ENCODE assay signal across 16 cellular contexts in genomic region chr15:45734244-45734643, GRCh38.
DNase-seq lines count a peak whose midpoint lies in the region; ATAC-seq and TF ChIP-seq lines count a peak whose summit lies in the region.
"Had no signal": no experiment of that assay in that cellular context is flagged by ENCODE, and none has a peak within 500 bp of the region (broad histone marks: within the 10 kb centered on the region; RNA-seq: fewer than 3 reads in every experiment).

No MANE protein-coding gene starts in this region.

- intact Hi-C loops in testis (cut with DNase I; ENCODE audit: low total_unique reads) = no loop called here

- H3K36me3 ChIP-seq in BLaER1 treated with 17β-estradiol and CSF1 and Interleukin-3, amounts not matched to agents 10 nM and 100 nM = no peaks in the 10 kb centered on the region
- H3K36me3 ChIP-seq in SK-N-SH (replicated peaks in 1 of 2; ENCODE audit: control insufficient read depth in 1 of 2, insufficient read depth in 2 of 2, low read length in 1 of 2) (no peaks in the 10 kb centered on the region), GM23338 (ENCODE audit: insufficient read depth) (no peaks in the 10 kb centered on the region), testis (ENCODE audit: low read depth, missing control alignments) (no peaks in the 10 kb centered on the region)

- H3K9me3 Mint-ChIP-seq in memory B cell (no peaks in the 10 kb centered on the region), GM23338 (peaks cover 83% of the 10 kb centered on the region)
- H3K9me3 Mint-ChIP-seq: T-helper 1 cell treated with Interleukin-12 subunit alpha and Interleukin-12 subunit beta and Interleukin-4 antibody, amounts not matched to agents 30 μg/mL and 1 μg/mL, for 36 hours had no signal

- POLR2A ChIA-PET in SK-N-SH (lab: Yijun Ruan, JAX) = no interaction called here

- 6% methylated on average over 4 of the region's 4 CpGs for WGBS in SK-N-SH (ENCODE audit: low lambda C conversion rate)
- WGBS in testis, 2 donors = 77 to 90% methylated on average over 4 of the region's 4 CpGs

- H3K27ac Mint-ChIP-seq in memory B cell (no peak overlapping the region), GM23338 (no peak overlapping the region)
- H3K27ac Mint-ChIP-seq: T-helper 1 cell treated with Interleukin-12 subunit alpha and Interleukin-12 subunit beta and Interleukin-4 antibody, amounts not matched to agents 30 μg/mL and 1 μg/mL, for 36 hours had no signal

- TF ChIP-seq POLR2A in testis (IDR thresholded peaks at IDR 0.05) = no peak

- no peak overlapping the region for H2AFZ ChIP-seq in SK-N-SH (ENCODE audit: low read depth)
- H2AFZ ChIP-seq in GM23338 = no peak overlapping the region
- H2AFZ ChIP-seq: PC-9 had no signal

- H3K4me2 ChIP-seq in BLaER1 treated with 17β-estradiol and CSF1 and Interleukin-3, amounts not matched to agents 10 nM and 100 nM = peak overlapping the region in 9 of 11 experiments; percentile 3 to 41 (median 25); a peak in 12 of 22 replicates
- H3K4me2 ChIP-seq in SK-N-SH (no peak overlapping the region), GM23338 (no peak overlapping the region)
- H3K4me2 ChIP-seq: PC-9 had no signal

- TF ChIP-seq RAD21 in SK-N-SH (IDR thresholded peaks at IDR 0.05; ENCODE audit: low read length) = no peak

- CTCF ChIA-PET in SK-N-SH (lab: Yijun Ruan, JAX) = interaction anchor here (2.1 to 12.6 kb wide), 3 partner anchors 20 to 56 kb away, joined by 8 to 82 read pairs (median 19); no protein-coding TSS in a partner anchor

- TF ChIP-seq CTCF in SK-N-SH (IDR thresholded peaks at IDR 0.05) (no peak), GM23338 (conservative IDR thresholded peaks at IDR 0.05; ENCODE audit: low read depth in 2 of 2) (no peak), testis (IDR thresholded peaks at IDR 0.05) (no peak)

- H3K4me1 ChIP-seq in BLaER1 treated with 17β-estradiol and CSF1 and Interleukin-3, amounts not matched to agents 10 nM and 100 nM = peaks cover 7 to 25% (median 12%) of the 10 kb centered on the region in 10 experiments; a peak in 17 of 20 replicates
- H3K4me1 ChIP-seq in SK-N-SH (ENCODE audit: control insufficient read depth in 1 of 2, insufficient read depth in 2 of 2, low read depth in 1 of 2, low read length in 1 of 2) (peaks cover 0 to 20% of the 10 kb centered on the region in 2 experiments; a peak in 2 of 4 replicates), GM23338 (ENCODE audit: insufficient read depth) (no peaks in the 10 kb centered on the region), testis (no peaks in the 10 kb centered on the region)

- peaks cover 4% of the 10 kb centered on the region for H3K4me1 Mint-ChIP-seq in memory B cell
- no peaks in the 10 kb centered on the region for H3K4me1 Mint-ChIP-seq in GM23338

- no peaks in the 10 kb centered on the region for H3K27me3 ChIP-seq in BLaER1 treated with 17β-estradiol and CSF1 and Interleukin-3, amounts not matched to agents 10 nM and 100 nM
- H3K27me3 ChIP-seq in SK-N-SH (ENCODE audit: insufficient read depth) (0 out of 2 replicates have a peak, but pooled peaks cover 8% of the 10 kb centered on the region), GM23338 (ENCODE audit: insufficient read depth) (no peaks in the 10 kb centered on the region), testis (no peaks in the 10 kb centered on the region)

- no peaks in the 10 kb centered on the region for H3K36me3 Mint-ChIP-seq in memory B cell
- H3K36me3 Mint-ChIP-seq in GM23338 (ENCODE audit: low read depth) = peaks cover 8% of the 10 kb centered on the region; the same call in 1 of the 3 replicates

- ATAC-seq in memory B cell (ENCODE audit: low read depth) (peak; percentile 22), GM23338 (no peak)

- H3K27me3 Mint-ChIP-seq in memory B cell = peaks cover 10% of the 10 kb centered on the region
- H3K27me3 Mint-ChIP-seq in GM23338 (ENCODE audit: insufficient read depth, low read depth, poor library complexity) = peaks cover 1% of the 10 kb centered on the region

- H3K27ac ChIP-seq in BLaER1 treated with 17β-estradiol and CSF1 and Interleukin-3, amounts not matched to agents 10 nM and 100 nM = no peak overlapping the region
- H3K27ac ChIP-seq in SK-N-SH (ENCODE audit: low read depth in 2 of 2, low read length in 1 of 2) (peak overlapping the region in 1 of 2 experiments; percentile 47; a peak in 1 of 4 replicates), GM23338 (ENCODE audit: low read depth) (no peak overlapping the region), testis (no peak overlapping the region)
- H3K27ac ChIP-seq: PC-9 had no signal

- H3K4me3 Mint-ChIP-seq in memory B cell (no peak overlapping the region), GM23338 (no peak overlapping the region)
- H3K4me3 Mint-ChIP-seq: T-helper 1 cell treated with Interleukin-12 subunit alpha and Interleukin-12 subunit beta and Interleukin-4 antibody, amounts not matched to agents 30 μg/mL and 1 μg/mL, for 36 hours had no signal

- TF ChIP-seq EP300 in SK-N-SH (IDR thresholded peaks at IDR 0.05; ENCODE audit: borderline replicate concordance in 1 of 2, low read depth in 1 of 2, low read length in 1 of 2) = peak in 1 of 2 experiments; percentile 74; a peak in 2 of 4 replicates

- H3K79me2 ChIP-seq in SK-N-SH (ENCODE audit: insufficient read depth) (no peaks in the 10 kb centered on the region), GM23338 (replicated peaks; ENCODE audit: insufficient read depth) (no peaks in the 10 kb centered on the region)

- peak; percentile 94 for DNase-seq in NAMALWA (ENCODE audit: low spot score)
- DNase-seq in SK-N-SH = peak; percentile 48
- no peak for DNase-seq in memory B cell (ENCODE audit: low spot score in 2 of 2)
- no peak for DNase-seq in GM23338 (ENCODE audit: low spot score)
- DNase-seq in testis = no peak
- DNase-seq in EL = no peak
- DNase-seq: DMS53, KG1, NCI-H1694, NCI-H2081 treated with DMSO at 0.1 percent for 48 hours, NCI-H2171 treated with DMSO at 0.1 percent for 48 hours, NCI-H446, NCI-H526, PC-9 had no signal

- no peak overlapping the region for H3K4me3 ChIP-seq in BLaER1 treated with 17β-estradiol and CSF1 and Interleukin-3, amounts not matched to agents 10 nM and 100 nM
- H3K4me3 ChIP-seq in SK-N-SH (ENCODE audit: low read depth in 2 of 2, low read length in 1 of 2) = no peak overlapping the region
- H3K4me3 ChIP-seq in GM23338 = no peak overlapping the region
- no peak overlapping the region for H3K4me3 ChIP-seq in testis
- H3K4me3 ChIP-seq: PC-9 had no signal

- no peaks in the 10 kb centered on the region for H3F3A ChIP-seq in SK-N-SH (replicated peaks; ENCODE audit: insufficient read depth)
- no peaks in the 10 kb centered on the region for H3F3A ChIP-seq in GM23338 (replicated peaks; ENCODE audit: low read depth)

- H4K20me1 ChIP-seq in BLaER1 treated with 17β-estradiol and CSF1 and Interleukin-3, amounts not matched to agents 10 nM and 100 nM = no peaks in the 10 kb centered on the region
- H4K20me1 ChIP-seq in SK-N-SH (ENCODE audit: insufficient read depth) = no peaks in the 10 kb centered on the region
- H4K20me1 ChIP-seq in GM23338 (replicated peaks; ENCODE audit: insufficient read depth) = no peaks in the 10 kb centered on the region

- H3K9me2 ChIP-seq in SK-N-SH (no peaks in the 10 kb centered on the region), GM23338 (ENCODE audit: insufficient read depth) (no peaks in the 10 kb centered on the region)

- H3K9me3 ChIP-seq in BLaER1 treated with 17β-estradiol and CSF1 and Interleukin-3, amounts not matched to agents 10 nM and 100 nM (replicated peaks in 1 of 11) = no peaks in the 10 kb centered on the region
- H3K9me3 ChIP-seq in SK-N-SH (no peaks in the 10 kb centered on the region), testis (no peaks in the 10 kb centered on the region)

- no peak overlapping the region for H3K9ac ChIP-seq in BLaER1 treated with 17β-estradiol and CSF1 and Interleukin-3, amounts not matched to agents 10 nM and 100 nM
- no peak overlapping the region for H3K9ac ChIP-seq in SK-N-SH

TF ChIP-seq in SK-N-SH, 30 proteins besides CTCF, POLR2A, EP300 and RAD21:
- TF ChIP-seq GABPA (IDR thresholded peaks at IDR 0.05; ENCODE audit: low read depth) (no peak), RCOR1 (IDR thresholded peaks at IDR 0.05; ENCODE audit: low read length) (peak; percentile 69; the same call in 1 of the 2 replicates), GATA2 (CRISPR knock-in tag; IDR thresholded peaks at IDR 0.05) (peak; percentile 87)

TF ChIP-seq in GM23338, 12 proteins besides CTCF, POLR2A, EP300 and RAD21 (continues in another document):
- no peak for TF ChIP-seq EZH2 (IDR thresholded peaks at IDR 0.05; ENCODE audit: low read depth, unreplicated experiment)
- TF ChIP-seq ETS1 (IDR thresholded peaks at IDR 0.05) = no peak
- no peak for TF ChIP-seq ZNF114 (CRISPR knock-in tag; IDR thresholded peaks at IDR 0.05)
- no peak for TF ChIP-seq CREB1 (CRISPR knock-in tag; IDR thresholded peaks at IDR 0.05; ENCODE audit: low read depth)
- no peak for TF ChIP-seq STAT1 (IDR thresholded peaks at IDR 0.05; ENCODE audit: unreplicated experiment)

Comparison
In these comparisons a context has a peak if more than half of its experiments do, and no peak if none do; other contexts are left out.
1. H3K4me2 ChIP-seq: peak in BLaER1 treated with 17β-estradiol and CSF1 and Interleukin-3, amounts not matched to agents 10 nM and 100 nM (9 of 11); none in SK-N-SH (single experiment) and GM23338 (single experiment).
2. DNase-seq: peak in NAMALWA (single experiment) and SK-N-SH (single experiment); none in memory B cell (0 of 2), GM23338 (single experiment), testis (single experiment) and EL (single experiment).